In genomic region chr19:13953021-13953531, GRCh38 we compare ENCODE assay signal across 8 cellular contexts. TPM values are rescaled to one million over a fixed set of nuclear protein-coding genes. Genes with fewer than 3 reads are reported as not detected.
DNase-seq lines count a peak whose midpoint lies in the region; ATAC-seq and TF ChIP-seq lines count a peak whose summit lies in the region.

No MANE protein-coding gene starts in this region.

- CTCF ChIA-PET in A673 (lab: Charles Lee) = interaction anchor here (0.6 kb wide), 1 partner anchor 528 kb away, joined by 6 read pairs; no protein-coding TSS in a partner anchor
- CTCF ChIA-PET in activated CD8-positive, alpha-beta T cell treated with anti-CD3 and anti-CD28 coated beads, Interleukin-2, amount 10 ng/mL, durations not matched to agents 7 days and 5 days (lab: Charles Lee) = interaction anchor here (1.1 to 1.9 kb wide), 7 partner anchors 33 to 169 kb away, joined by 3 to 8 read pairs (median 6); partner anchors contain the start of gene IL27RA

- TF ChIP-seq CTCF in A673 (conservative IDR thresholded peaks at IDR 0.05; ENCODE audit: low read depth, low read length) (no peak), osteocyte (IDR thresholded peaks at IDR 0.05) (peak; percentile 21)

- H3K27ac Mint-ChIP-seq in activated CD8-positive, alpha-beta T cell treated with anti-CD3 and anti-CD28 coated beads, Interleukin-2, amount 10 ng/mL, durations not matched to agents 7 days and 5 days = peak overlapping the region; percentile 82
- H3K27ac Mint-ChIP-seq in osteocyte (ENCODE audit: unreplicated experiment) = peak overlapping the region; percentile 64

- H3K9me3 Mint-ChIP-seq in activated CD8-positive, alpha-beta T cell treated with anti-CD3 and anti-CD28 coated beads, Interleukin-2, amount 10 ng/mL, durations not matched to agents 7 days and 5 days (ENCODE audit: insufficient read depth) = no peaks in the 10 kb centered on the region
- H3K9me3 Mint-ChIP-seq in osteocyte (ENCODE audit: unreplicated experiment) = no peaks in the 10 kb centered on the region

- H3K4me1 Mint-ChIP-seq in activated CD8-positive, alpha-beta T cell treated with anti-CD3 and anti-CD28 coated beads, Interleukin-2, amount 10 ng/mL, durations not matched to agents 7 days and 5 days (ENCODE audit: low read depth) = peaks cover 21% of the 10 kb centered on the region
- peaks cover 11% of the 10 kb centered on the region for H3K4me1 Mint-ChIP-seq in osteocyte (ENCODE audit: unreplicated experiment)

- peaks cover 25% of the 10 kb centered on the region for H3K36me3 ChIP-seq in A673 (ENCODE audit: insufficient read depth, low read length, poor library complexity, severe bottlenecking)

- peak overlapping the region; percentile 71 for H3K4me3 ChIP-seq in A673 (ENCODE audit: low read depth, low read length, poor library complexity, severe bottlenecking)

- POLR2A ChIA-PET in A673 (lab: Charles Lee; ENCODE audit: low non-redundant PET) = no interaction called here
- POLR2A ChIA-PET in activated CD8-positive, alpha-beta T cell treated with anti-CD3 and anti-CD28 coated beads, Interleukin-2, amount 10 ng/mL, durations not matched to agents 7 days and 5 days (lab: Charles Lee) = interaction anchor here (0.7 to 3.4 kb wide), 13 partner anchors 8 to 183 kb away, joined by 3 to 29 read pairs (median 3); partner anchors contain the start of genes IL27RA and RFX1

- intact Hi-C loops in A673 (cut with micrococcal nuclease; ENCODE audit: unreplicated experiment) = no loop called here

- peaks cover 14% of the 10 kb centered on the region for H3K4me1 ChIP-seq in A673 (ENCODE audit: insufficient read depth, low read length, poor library complexity, severe bottlenecking)

- H3K36me3 Mint-ChIP-seq in activated CD8-positive, alpha-beta T cell treated with anti-CD3 and anti-CD28 coated beads, Interleukin-2, amount 10 ng/mL, durations not matched to agents 7 days and 5 days (ENCODE audit: low read depth) = peaks cover 28% of the 10 kb centered on the region
- peaks cover 6% of the 10 kb centered on the region for H3K36me3 Mint-ChIP-seq in osteocyte (ENCODE audit: unreplicated experiment)

- no TSS peak for BruUV-seq in A673 (replicated peaks; lab: Mats Ljungman, UMichigan)

- H3K27me3 ChIP-seq in A673 (replicated peaks; ENCODE audit: insufficient read depth, low read depth, low read length, poor library complexity) = no peaks in the 10 kb centered on the region

- peak overlapping the region; percentile 97 for H3K4me3 Mint-ChIP-seq in activated CD8-positive, alpha-beta T cell treated with anti-CD3 and anti-CD28 coated beads, Interleukin-2, amount 10 ng/mL, durations not matched to agents 7 days and 5 days
- peak overlapping the region; percentile 93 for H3K4me3 Mint-ChIP-seq in osteocyte (ENCODE audit: unreplicated experiment)

- DNase-seq in A673 (ENCODE audit: low spot score) = peak; percentile 31
- peak; percentile 55 for DNase-seq in HCEC 1CT
- peak; percentile 29 for DNase-seq in activated CD8-positive, alpha-beta T cell treated with anti-CD3 and anti-CD28 coated beads, Interleukin-2, amount 10 ng/mL, durations not matched to agents 7 days and 5 days
- peak; percentile 20 for DNase-seq in foreskin melanocyte
- no peak for DNase-seq in osteocyte (ENCODE audit: extremely low spot score, unreplicated experiment)
- no peak for DNase-seq in inferior parietal cortex (ENCODE audit: extremely low spot score)
- DNase-seq in NK-92 treated with Interleukin-12 subunit alpha and Interleukin-12 subunit beta, amount 100 ng/mL, for 24 hours (lab: John Stamatoyannopoulos, UW) = no peak

- no peaks in the 10 kb centered on the region for H3K27me3 Mint-ChIP-seq in activated CD8-positive, alpha-beta T cell treated with anti-CD3 and anti-CD28 coated beads, Interleukin-2, amount 10 ng/mL, durations not matched to agents 7 days and 5 days (ENCODE audit: low read depth)
- no peaks in the 10 kb centered on the region for H3K27me3 Mint-ChIP-seq in osteocyte (ENCODE audit: unreplicated experiment)

- no peak for ATAC-seq in activated CD8-positive, alpha-beta T cell treated with anti-CD3 and anti-CD28 coated beads, Interleukin-2, amount 10 ng/mL, durations not matched to agents 7 days and 5 days
- no peak for ATAC-seq in HG03139 (IDR thresholded peaks at IDR 0.05; ENCODE audit: unreplicated experiment)

- no peaks in the 10 kb centered on the region for H3K9me3 ChIP-seq in A673 (ENCODE audit: low read depth, low read length, poor library complexity, severe bottlenecking)

- H3K27ac ChIP-seq in A673 (ENCODE audit: low read depth, low read length, poor library complexity, severe bottlenecking) = peak overlapping the region; percentile 37

RNA-seq across cellular contexts. Expression of gene DCAF15, which starts 0.8 kb away (rescaled TPM):
- total RNA-seq in A673 (2021) = 62.4 and 65.4 TPM in 2 replicates
- total RNA-seq in activated CD8-positive, alpha-beta T cell treated with anti-CD3 and anti-CD28 coated beads, Interleukin-2, amount 10 ng/mL, durations not matched to agents 7 days and 5 days = 100 to 1,000 TPM in 1 of 2 experiments, 10 to 100 TPM in 1; 90.1 to 104 TPM
- 27.4 and 29.3 TPM in 2 replicates for total RNA-seq in osteocyte

RNA-seq across cellular contexts. Expression of gene PODNL1, which starts 14.9 kb away (rescaled TPM):
- total RNA-seq in A673 (2021) (not detected in 2 replicates), osteocyte (2.3 and 2.4 TPM in 2 replicates)
- 1 to 10 TPM in 1 of 2 experiments, under 1 TPM in 1; 0.11 to 1.3 TPM for total RNA-seq in activated CD8-positive, alpha-beta T cell treated with anti-CD3 and anti-CD28 coated beads, Interleukin-2, amount 10 ng/mL, durations not matched to agents 7 days and 5 days

RNA-seq across cellular contexts. Expression of gene CC2D1A, which starts 47.1 kb away (rescaled TPM):
- total RNA-seq in A673 (2021) = 38.6 and 40.9 TPM in 2 replicates
- total RNA-seq in activated CD8-positive, alpha-beta T cell treated with anti-CD3 and anti-CD28 coated beads, Interleukin-2, amount 10 ng/mL, durations not matched to agents 7 days and 5 days = 10 to 100 TPM; 27.8 to 28.9 TPM
- 44.3 and 51.3 TPM in 2 replicates for total RNA-seq in osteocyte

RNA-seq across cellular contexts. Expression of gene BRME1, which starts 47.2 kb away (rescaled TPM):
- total RNA-seq in A673 (2021) (3.2 and 4.0 TPM in 2 replicates), osteocyte (3.7 and 4.1 TPM in 2 replicates)
- 1 to 10 TPM; 4.2 to 5.0 TPM for total RNA-seq in activated CD8-positive, alpha-beta T cell treated with anti-CD3 and anti-CD28 coated beads, Interleukin-2, amount 10 ng/mL, durations not matched to agents 7 days and 5 days

RNA-seq across cellular contexts. Expression of gene RFX1, which starts 53.0 kb away (rescaled TPM):
- 19.5 and 23.1 TPM in 2 replicates for total RNA-seq in A673 (2021)
- 10 to 100 TPM; 15.9 to 17.7 TPM for total RNA-seq in activated CD8-positive, alpha-beta T cell treated with anti-CD3 and anti-CD28 coated beads, Interleukin-2, amount 10 ng/mL, durations not matched to agents 7 days and 5 days
- 12.3 and 15.7 TPM in 2 replicates for total RNA-seq in osteocyte

Comparison
In these comparisons a context has a peak if more than half of its experiments do, and no peak if none do; other contexts are left out.
1. DNase-seq: peak in A673 (single experiment), HCEC 1CT (single experiment), activated CD8-positive, alpha-beta T cell treated with anti-CD3 and anti-CD28 coated beads, Interleukin-2, amount 10 ng/mL, durations not matched to agents 7 days and 5 days (single experiment) and foreskin melanocyte (single experiment); none in osteocyte (single experiment), inferior parietal cortex (single experiment) and NK-92 treated with Interleukin-12 subunit alpha and Interleukin-12 subunit beta, amount 100 ng/mL, for 24 hours (single experiment).